ENCODE assay signal across 8 cellular contexts in the genomic region with DNA sequence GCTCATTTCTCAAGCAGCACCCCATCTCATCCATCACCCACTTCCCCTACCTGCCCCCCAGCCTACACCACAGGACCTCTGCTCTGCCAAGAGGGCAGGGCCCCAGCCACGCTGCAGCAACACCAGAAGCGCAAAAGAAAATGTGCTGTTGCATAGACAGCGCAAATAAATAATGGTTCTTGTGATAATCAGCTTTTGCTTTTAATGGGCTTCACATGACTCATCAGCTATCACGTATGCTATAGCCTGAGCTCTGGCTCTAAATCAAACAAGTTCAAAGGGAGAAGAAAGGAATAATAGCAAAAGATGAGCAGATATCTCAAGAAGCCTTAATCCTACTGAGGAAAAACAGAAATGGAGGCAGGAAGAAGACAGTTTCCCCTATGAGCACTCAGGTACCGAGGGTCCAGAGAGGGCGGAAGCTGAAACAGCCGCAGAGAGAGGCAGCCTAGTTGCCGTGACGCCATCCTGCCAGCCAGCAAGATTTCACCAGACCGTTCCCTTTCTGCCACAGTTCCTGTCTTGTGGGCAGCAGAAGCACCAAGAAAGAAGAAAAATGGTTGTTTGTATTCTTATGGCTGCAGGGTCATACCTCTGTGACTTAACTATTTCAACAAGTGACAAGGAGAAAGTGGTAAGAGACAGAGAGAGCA. TPM values are rescaled to one million over a fixed set of nuclear protein-coding genes. Genes with fewer than 3 reads are reported as not detected.
DNase-seq lines count a peak whose midpoint lies in the region; ATAC-seq and TF ChIP-seq lines count a peak whose summit lies in the region.

No MANE protein-coding gene starts in this region.

- peaks cover 59% of the 10 kb centered on the region for H3K4me1 Mint-ChIP-seq in CD4-positive, alpha-beta T cell (ENCODE audit: low read depth)
- H3K4me1 Mint-ChIP-seq in HFFc6 (ENCODE audit: low read depth) (peaks cover 20% of the 10 kb centered on the region), chondrocyte (ENCODE audit: low read depth) (peaks cover 6% of the 10 kb centered on the region)

- peaks cover 27% of the 10 kb centered on the region for H3K36me3 Mint-ChIP-seq in CD4-positive, alpha-beta T cell (ENCODE audit: low read depth)
- H3K36me3 Mint-ChIP-seq in HFFc6 (ENCODE audit: low read depth) (no peaks in the 10 kb centered on the region; the same call in 1 of the 2 replicates), chondrocyte (ENCODE audit: low read depth) (peaks cover 2% of the 10 kb centered on the region)

- H3K27me3 Mint-ChIP-seq in CD4-positive, alpha-beta T cell: no peaks in the 10 kb centered on the region
- H3K27me3 Mint-ChIP-seq in HFFc6 (ENCODE audit: insufficient read depth): no peaks in the 10 kb centered on the region; the same call in 1 of the 2 replicates
- H3K27me3 Mint-ChIP-seq in chondrocyte (ENCODE audit: low read depth): no peaks in the 10 kb centered on the region

- ATAC-seq in CD4-positive, alpha-beta T cell (ENCODE audit: poor library complexity): peak; percentile 90
- ATAC-seq in GM21529 (IDR thresholded peaks at IDR 0.05; ENCODE audit: unreplicated experiment): peak; percentile 91

- CTCF ChIA-PET in CD4-positive, alpha-beta T cell (lab: Charles Lee): interaction anchor here (0.7 to 2.0 kb wide), 9 partner anchors 10 to 168 kb away, joined by 3 to 5 read pairs (median 3); no protein-coding TSS in a partner anchor

- intact Hi-C loops in CD4-positive, alpha-beta T cell (cut with DNase I, micrococcal nuclease): loop anchor here in 1 of 2 experiments (2.0 kb wide), 1 partner anchor 21 kb away; the partner anchor contains the start of gene RAB27A
- intact Hi-C loops in head of caudate nucleus (cut with DNase I): no loop called here

- POLR2A ChIA-PET in CD4-positive, alpha-beta T cell (lab: Charles Lee): interaction anchor here (0.6 to 2.5 kb wide), 16 partner anchors 10 to 141 kb away, joined by 3 to 37 read pairs (median 6); partner anchors contain the start of genes CCPG1, PIERCE2, PIGB and PIGBOS1

- H3K9me3 ChIP-seq in CD4-positive, alpha-beta T cell (ENCODE audit: control insufficient read depth, low read length): no peaks in the 10 kb centered on the region

- H3K27ac Mint-ChIP-seq in CD4-positive, alpha-beta T cell: peak overlapping the region; percentile 89
- H3K27ac Mint-ChIP-seq in HFFc6 (no peak overlapping the region), chondrocyte (ENCODE audit: unreplicated experiment) (no peak overlapping the region)

- TF ChIP-seq CTCF in CD4-positive, alpha-beta T cell (IDR thresholded peaks at IDR 0.05): no peak
- TF ChIP-seq CTCF in HFFc6 (IDR thresholded peaks at IDR 0.05) (no peak), chondrocyte (IDR thresholded peaks at IDR 0.05) (no peak)

- peak overlapping the region; percentile 70 for H3K4me3 Mint-ChIP-seq in CD4-positive, alpha-beta T cell
- H3K4me3 Mint-ChIP-seq in HFFc6 (no peak overlapping the region), chondrocyte (ENCODE audit: unreplicated experiment) (no peak overlapping the region)

- peak overlapping the region; percentile 52 for H3K27ac ChIP-seq in CD4-positive, alpha-beta T cell (ENCODE audit: low read depth, low read length)

- no peaks in the 10 kb centered on the region for H3K27me3 ChIP-seq in CD4-positive, alpha-beta T cell (ENCODE audit: control insufficient read depth, insufficient read depth, low read length)

- no peaks in the 10 kb centered on the region for H3K9me3 Mint-ChIP-seq in CD4-positive, alpha-beta T cell
- H3K9me3 Mint-ChIP-seq in HFFc6 (no peaks in the 10 kb centered on the region), chondrocyte (ENCODE audit: low read depth) (no peaks in the 10 kb centered on the region)

- peak; percentile 51 to 74 (median 60) for DNase-seq in CD4-positive, alpha-beta T cell
- DNase-seq in Kasumi-1 (lab: John Stamatoyannopoulos, UW): peak; percentile 78 to 84
- DNase-seq in activated CD8-positive, alpha-beta memory T cell treated with anti-CD3 and anti-CD28 coated beads for 4 hours (ENCODE audit: low read depth in 2 of 2): peak; percentile 45 to 47
- peak in 24 of 42 donors; percentile 8 to 64 (median 31) for DNase-seq in head of caudate nucleus
- peak; percentile 63 to 66 for DNase-seq in stimulated activated CD8-positive, alpha-beta memory T cell treated with anti-CD3 and anti-CD28 coated beads, Interleukin-15, amount 100 ng/mL, for 48 hours (ENCODE audit: low read depth in 2 of 2)
- DNase-seq in HFFc6: no peak
- DNase-seq in chondrocyte (ENCODE audit: low spot score): no peak

RNA-seq across cellular contexts. Expression of gene RAB27A, which starts 22.1 kb away (rescaled TPM):
- 1 to 10 TPM; 9.0 TPM for total RNA-seq in CD4-positive, alpha-beta T cell
- total RNA-seq in HFFc6 (2021; fragmentation: NEBNext Ultra II Directional; extraction: Animal tissue kit (Norgen Biotek cat#: 25700)): 10 to 100 TPM in 4 of 6 experiments, 1 to 10 TPM in 2; 6.9 to 13.7 (median 13.0) TPM
- 16.8 to 18.3 TPM (median 17.5 TPM) in 3 replicates for total RNA-seq in chondrocyte

RNA-seq across cellular contexts. Expression of gene PIGBOS1, which starts 51.4 kb away (rescaled TPM):
- 10 to 100 TPM in 1 of 2 experiments, 1 to 10 TPM in 1; 6.2 to 10.1 TPM for total RNA-seq in CD4-positive, alpha-beta T cell
- total RNA-seq in HFFc6 (2021; fragmentation: NEBNext Ultra II Directional; extraction: Animal tissue kit (Norgen Biotek cat#: 25700)): 10 to 100 TPM in 1 of 6 experiments, 1 to 10 TPM in 5; 7.8 to 11.0 (median 8.4) TPM
- total RNA-seq in chondrocyte: 9.5 to 12.3 TPM (median 9.6 TPM) in 3 replicates

RNA-seq across cellular contexts. Expression of gene PIGB, which starts 51.5 kb away (rescaled TPM):
- total RNA-seq in CD4-positive, alpha-beta T cell: 10 to 100 TPM; 21.5 to 21.6 TPM
- total RNA-seq in HFFc6 (2021; fragmentation: NEBNext Ultra II Directional; extraction: Animal tissue kit (Norgen Biotek cat#: 25700)): 10 to 100 TPM; 13.2 to 21.0 (median 17.4) TPM
- total RNA-seq in chondrocyte: 8.1 to 16.9 TPM (median 8.9 TPM) in 3 replicates

Comparison
In these comparisons a context has a peak if more than half of its experiments do, and no peak if none do; other contexts are left out.
1. DNase-seq: peak in CD4-positive, alpha-beta T cell (10 of 10), Kasumi-1 (2 of 2), activated CD8-positive, alpha-beta memory T cell treated with anti-CD3 and anti-CD28 coated beads for 4 hours (2 of 2), head of caudate nucleus (24 of 42) and stimulated activated CD8-positive, alpha-beta memory T cell treated with anti-CD3 and anti-CD28 coated beads, Interleukin-15, amount 100 ng/mL, for 48 hours (2 of 2); none in HFFc6 (single experiment) and chondrocyte (single experiment).